Comparison of ENCODE assay signal across 8 cellular contexts in genomic region chr10:117496616-117497028, GRCh38. TPM values are rescaled to one million over a fixed set of nuclear protein-coding genes. Genes with fewer than 3 reads are reported as not detected.
DNase-seq lines count a peak whose midpoint lies in the region; ATAC-seq and TF ChIP-seq lines count a peak whose summit lies in the region.

No MANE protein-coding gene starts in this region.

- peak; percentile 71 for ATAC-seq in HG03442 (IDR thresholded peaks at IDR 0.05; ENCODE audit: unreplicated experiment)
- ATAC-seq in lower lobe of right lung, result peak; percentile 88 to 92

- TF ChIP-seq CTCF in dorsolateral prefrontal cortex (IDR thresholded peaks at IDR 0.05 in 54 of 56, conservative IDR thresholded peaks at IDR 0.05 in 2 of 56; ENCODE audit: low read depth in 1 of 56, partially characterized antibody in 56 of 56) (peak; percentile 73 to 99 (median 95)), lower lobe of right lung (IDR thresholded peaks at IDR 0.05) (peak; percentile 96)

- intact Hi-C loops in dorsolateral prefrontal cortex (cut with DNase I), result loop anchor here (2.0 to 10.0 kb wide), 3 partner anchors 744 to 1068 kb away; no protein-coding TSS in a partner anchor
- intact Hi-C loops in lower lobe of right lung (cut with DNase I), result no loop called here

- H3K9me3 ChIP-seq in lower lobe of right lung, result no peaks in the 10 kb centered on the region

- H3K27me3 ChIP-seq in dorsolateral prefrontal cortex, result peaks cover 0 to 11% (median 0%) of the 10 kb centered on the region in 45 donors
- H3K27me3 ChIP-seq in lower lobe of right lung (ENCODE audit: low read depth), result peaks cover 9% of the 10 kb centered on the region

- no peaks in the 10 kb centered on the region for H3K4me1 ChIP-seq in lower lobe of right lung

- H3K36me3 ChIP-seq in lower lobe of right lung, result no peaks in the 10 kb centered on the region

- H3K27ac ChIP-seq in dorsolateral prefrontal cortex, result no peak overlapping the region
- H3K27ac ChIP-seq in lower lobe of right lung, result no peak overlapping the region

- peak; percentile 50 to 55 for DNase-seq in AML-193 (lab: John Stamatoyannopoulos, UW)
- peak; percentile 61 for DNase-seq in GM19238 (ENCODE audit: insufficient read length, low spot score)
- DNase-seq in NCI-H69 (lab: John Stamatoyannopoulos, UW), result peak; percentile 84
- DNase-seq in activated CD4-positive, alpha-beta T cell treated with anti-CD3 and anti-CD28 coated beads, Interleukin-2, amount 50 U/mL, for 48 hours, result peak; percentile 74 to 79
- DNase-seq in dorsolateral prefrontal cortex, result peak; percentile 52 to 85 (median 67)
- peak; percentile 77 for DNase-seq in lower lobe of right lung
- DNase-seq in stimulated activated CD4-positive, alpha-beta T cell treated with anti-CD3 and anti-CD28 coated beads, TNF-alpha, amount 100 ng/mL, for 48 hours (ENCODE audit: low read depth in 3 of 3), result peak; percentile 42 to 52 (median 47)

- H3K4me3 ChIP-seq in dorsolateral prefrontal cortex, result no peak overlapping the region
- H3K4me3 ChIP-seq in lower lobe of right lung, result no peak overlapping the region

RNA-seq across cellular contexts. Expression of gene EMX2, which starts 45.9 kb away (rescaled TPM):
- 10 to 100 TPM in 118 of 120 experiments, 1 to 10 TPM in 2; 8.0 to 53.7 (median 21.6) TPM for total RNA-seq in dorsolateral prefrontal cortex
- total RNA-seq in lower lobe of right lung, result not detected
